ENCODE assay signal across 9 cellular contexts in genomic region chr17:7946441-7946840, GRCh38. TPM values are rescaled to one million over a fixed set of nuclear protein-coding genes. Genes with fewer than 3 reads are reported as not detected.
"Had no signal": no experiment of that assay in that cellular context is flagged by ENCODE, and none has a peak within 500 bp of the region (broad histone marks: within the 10 kb centered on the region; RNA-seq: fewer than 3 reads in every experiment).

No MANE protein-coding gene starts in this region.

- H3K9me3 Mint-ChIP-seq: HFFc6, IgD-negative memory B cell had no signal

- ATAC-seq: HCT116, HepG2 had no signal

- H3K27ac Mint-ChIP-seq: HFFc6 had no signal

- H3K4me3 Mint-ChIP-seq: HFFc6, IgD-negative memory B cell had no signal

- H3K27me3 Mint-ChIP-seq: IgD-negative memory B cell had no signal

- DNase-seq: GM23248, GOT3, H7, HFFc6 had no signal

RNA-seq across cellular contexts. Expression of gene KCNAB3, which starts 16.8 kb away (rescaled TPM):
- total RNA-seq: H7 had no signal

RNA-seq across cellular contexts. Expression of gene GUCY2D, which starts 56.0 kb away (rescaled TPM):
- total RNA-seq: H4, H7, HepG2, HFFc6, HT1080 had no signal
